In genomic region chrX:131067846-131068745, GRCh38 we compare ENCODE assay signal across 1 cellular context.
TF ChIP-seq lines count a peak whose summit lies in the region.

No MANE protein-coding gene starts in this region.

TF ChIP-seq in neural cell, 6 proteins besides CTCF, POLR2A, EP300 and RAD21 (continued from another document):
- TF ChIP-seq REST (IDR thresholded peaks at IDR 0.05; ENCODE audit: borderline replicate concordance): peak; percentile 46
- peak; percentile 79 for TF ChIP-seq MXI1 (conservative IDR thresholded peaks at IDR 0.05; ENCODE audit: poor library complexity, severe bottlenecking)
- TF ChIP-seq TAF1 (IDR thresholded peaks at IDR 0.05; ENCODE audit: low read depth): no peak
- TF ChIP-seq POLR2AphosphoS5 (IDR thresholded peaks at IDR 0.05): peak; percentile 46
